Comparison of ENCODE assay signal across 26 cellular contexts in the genomic region with DNA sequence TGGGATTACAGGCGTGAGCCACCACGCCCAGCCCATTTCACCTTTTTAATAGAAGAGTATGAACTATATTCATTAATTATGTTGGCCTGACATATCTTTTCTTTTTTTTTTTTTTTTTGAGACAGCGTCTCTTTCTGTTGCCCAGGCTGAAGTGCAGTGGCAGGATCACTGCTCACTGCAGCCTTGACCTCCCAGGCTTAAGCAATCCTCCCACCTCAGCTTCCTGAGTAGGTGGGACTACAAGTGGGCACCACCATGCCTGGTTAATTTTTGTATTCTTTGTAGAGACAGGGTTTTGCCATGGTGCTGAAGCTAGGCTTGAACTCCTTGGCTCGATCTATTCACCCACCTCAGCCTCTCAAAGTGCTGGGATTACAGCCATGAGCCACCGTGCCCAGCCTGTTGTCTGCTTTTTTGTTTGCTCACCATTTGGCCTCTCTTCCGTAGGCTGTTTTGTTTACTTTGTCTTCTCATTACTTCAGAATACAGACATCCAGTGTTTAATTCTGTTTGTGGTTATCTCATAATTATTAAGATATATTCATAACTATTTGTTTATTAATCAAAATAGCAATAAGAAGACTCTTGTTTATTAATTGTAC. TPM values are rescaled to one million over a fixed set of nuclear protein-coding genes. Genes with fewer than 3 reads are reported as not detected.
"Had no signal": no experiment of that assay in that cellular context is flagged by ENCODE, and none has a peak within 500 bp of the region (broad histone marks: within the 10 kb centered on the region; RNA-seq: fewer than 3 reads in every experiment).

No MANE protein-coding gene starts in this region.

- H3K4me3 Mint-ChIP-seq: activated CD4-positive, alpha-beta memory T cell treated with anti-CD3 and anti-CD28 coated beads for 36 hours; activated CD4-positive, alpha-beta T cell treated with anti-CD3 and anti-CD28 coated beads, Interleukin-2, amount 10 ng/mL, durations not matched to agents 7 days and 5 days; activated naive CD4-positive, alpha-beta T cell treated with anti-CD3 and anti-CD28 coated beads, Interleukin-2, amount 10 ng/mL, durations not matched to agents 7 days and 5 days; activated naive CD8-positive, alpha-beta T cell treated with anti-CD3 and anti-CD28 coated beads for 36 hours; activated T-helper 17 cell treated with anti-CD3 and anti-CD28 coated beads, Interleukin-2, amount 50 U/mL, for 72 hours had no signal

- H3K9me3 Mint-ChIP-seq: activated CD4-positive, alpha-beta T cell treated with anti-CD3 and anti-CD28 coated beads, Interleukin-2, amount 10 ng/mL, durations not matched to agents 7 days and 5 days; activated T-helper 17 cell treated with anti-CD3 and anti-CD28 coated beads, Interleukin-2, amount 50 U/mL, for 72 hours had no signal

- H3K36me3 Mint-ChIP-seq: activated CD4-positive, alpha-beta memory T cell treated with anti-CD3 and anti-CD28 coated beads for 36 hours; activated naive CD4-positive, alpha-beta T cell treated with anti-CD3 and anti-CD28 coated beads, Interleukin-2, amount 10 ng/mL, durations not matched to agents 7 days and 5 days; activated naive CD8-positive, alpha-beta T cell treated with anti-CD3 and anti-CD28 coated beads for 36 hours had no signal

- H3K9ac ChIP-seq: SK-N-SH had no signal

- H3K36me3 ChIP-seq: brain microvascular endothelial cell, cardiac muscle cell, Peyer's patch, SJCRH30 had no signal

- H3K9me3 ChIP-seq: Peyer's patch, SJCRH30, SK-N-SH had no signal

- H3K4me1 Mint-ChIP-seq: activated CD4-positive, alpha-beta T cell treated with anti-CD3 and anti-CD28 coated beads, Interleukin-2, amount 10 ng/mL, durations not matched to agents 7 days and 5 days; activated naive CD4-positive, alpha-beta T cell treated with anti-CD3 and anti-CD28 coated beads, Interleukin-2, amount 10 ng/mL, durations not matched to agents 7 days and 5 days; activated naive CD8-positive, alpha-beta T cell treated with anti-CD3 and anti-CD28 coated beads for 36 hours; activated T-helper 17 cell treated with anti-CD3 and anti-CD28 coated beads, Interleukin-2, amount 50 U/mL, for 72 hours had no signal

- H3K4me1 ChIP-seq: Peyer's patch, SJCRH30 had no signal

- ATAC-seq: activated T-helper 17 cell treated with anti-CD3 and anti-CD28 coated beads, Interleukin-2, amount 50 U/mL, for 72 hours had no signal

- H3K27me3 Mint-ChIP-seq: activated CD4-positive, alpha-beta memory T cell treated with anti-CD3 and anti-CD28 coated beads for 36 hours; activated CD4-positive, alpha-beta T cell treated with anti-CD3 and anti-CD28 coated beads, Interleukin-2, amount 10 ng/mL, durations not matched to agents 7 days and 5 days; activated naive CD4-positive, alpha-beta T cell treated with anti-CD3 and anti-CD28 coated beads, Interleukin-2, amount 10 ng/mL, durations not matched to agents 7 days and 5 days; activated naive CD8-positive, alpha-beta T cell treated with anti-CD3 and anti-CD28 coated beads for 36 hours; activated T-helper 17 cell treated with anti-CD3 and anti-CD28 coated beads, Interleukin-2, amount 50 U/mL, for 72 hours had no signal

- H3K4me3 ChIP-seq: cardiac muscle cell, Peyer's patch, SJCRH30 had no signal

- H3K27ac ChIP-seq: brain microvascular endothelial cell, cardiac muscle cell, Peyer's patch, RWPE1, SJCRH30, VCaP had no signal

- H3K27me3 ChIP-seq: brain microvascular endothelial cell, cardiac muscle cell, Peyer's patch, SJCRH30 had no signal

- H3K27ac Mint-ChIP-seq: activated CD4-positive, alpha-beta memory T cell treated with anti-CD3 and anti-CD28 coated beads for 36 hours; activated CD4-positive, alpha-beta T cell treated with anti-CD3 and anti-CD28 coated beads, Interleukin-2, amount 10 ng/mL, durations not matched to agents 7 days and 5 days; activated naive CD4-positive, alpha-beta T cell treated with anti-CD3 and anti-CD28 coated beads, Interleukin-2, amount 10 ng/mL, durations not matched to agents 7 days and 5 days; activated naive CD8-positive, alpha-beta T cell treated with anti-CD3 and anti-CD28 coated beads for 36 hours; activated T-helper 17 cell treated with anti-CD3 and anti-CD28 coated beads, Interleukin-2, amount 50 U/mL, for 72 hours had no signal

- DNase-seq: activated CD4-positive, alpha-beta memory T cell treated with anti-CD3 and anti-CD28 coated beads for 36 hours; activated CD4-positive, alpha-beta T cell treated with anti-CD3 and anti-CD28 coated beads, Interleukin-2, amount 10 ng/mL, durations not matched to agents 7 days and 5 days; activated CD4-positive, CD25-positive, alpha-beta regulatory T cell; activated gamma-delta T cell treated with Interleukin-2 at 50 U/mL for 16 hours; activated naive CD4-positive, alpha-beta T cell treated with anti-CD3 and anti-CD28 coated beads, Interleukin-2, amount 10 ng/mL, durations not matched to agents 7 days and 5 days; activated naive CD8-positive, alpha-beta T cell treated with anti-CD3 and anti-CD28 coated beads for 36 hours; activated T-cell treated with anti-CD3 and anti-CD28 coated beads for 4 hours; activated T-cell treated with anti-CD3 and anti-CD28 coated beads, Interleukin-2, amount 50 U/mL, for 48 hours; brain microvascular endothelial cell; Karpas-422; NCI-H1436; NCI-H1694 treated with DMSO at 0.1 percent for 48 hours; NCI-H2081 treated with DMSO at 0.1 percent for 48 hours; NCI-H2171; NCI-H345; NCI-H524; NCI-H82; Peyer's patch; Right ventricle myocardium superior; SJCRH30; SK-N-SH; T-helper 1 cell had no signal

RNA-seq across cellular contexts. Expression of a gene that starts 16.3 kb away (rescaled TPM):
- total RNA-seq: activated CD4-positive, alpha-beta memory T cell treated with anti-CD3 and anti-CD28 coated beads for 36 hours; activated CD4-positive, alpha-beta T cell treated with anti-CD3 and anti-CD28 coated beads, Interleukin-2, amount 10 ng/mL, durations not matched to agents 7 days and 5 days had no signal
